Comparison of ENCODE assay signal across 12 cellular contexts in genomic region chr12:2382391-2383155, GRCh38.
DNase-seq lines count a peak whose midpoint lies in the region; ATAC-seq and TF ChIP-seq lines count a peak whose summit lies in the region.
"Had no signal": no experiment of that assay in that cellular context is flagged by ENCODE, and none has a peak within 500 bp of the region (broad histone marks: within the 10 kb centered on the region; RNA-seq: fewer than 3 reads in every experiment).

No MANE protein-coding gene starts in this region.

- H3K4me1 ChIP-seq in BE2C: no peaks in the 10 kb centered on the region
- H3K4me1 ChIP-seq in mucosa of descending colon (ENCODE audit: low read depth): peaks cover 8% of the 10 kb centered on the region

- ATAC-seq in mucosa of descending colon (peak; percentile 22), left lobe of liver (no peak), GM21576 (IDR thresholded peaks at IDR 0.05; ENCODE audit: unreplicated experiment) (no peak)

- H3K27ac ChIP-seq in brain microvascular endothelial cell: no peak overlapping the region

- TF ChIP-seq CTCF in BE2C (IDR thresholded peaks at IDR 0.05; ENCODE audit: low read depth, low read length): peak; percentile 26
- TF ChIP-seq CTCF in brain microvascular endothelial cell (IDR thresholded peaks at IDR 0.05; ENCODE audit: low read depth, low read length, missing control alignments): peak; percentile 15
- TF ChIP-seq CTCF in mucosa of descending colon (IDR thresholded peaks at IDR 0.05): no peak

- intact Hi-C loops in mucosa of descending colon (cut with DNase I, micrococcal nuclease): no loop called here

- H3K4me3 ChIP-seq in BE2C (ENCODE audit: low read depth, low read length): no peak overlapping the region
- no peak overlapping the region for H3K4me3 ChIP-seq in brain microvascular endothelial cell (ENCODE audit: low read depth, low read length)
- H3K4me3 ChIP-seq in mucosa of descending colon: no peak overlapping the region

- in situ Hi-C loops in KBM-7 (cut with MboI; ENCODE audit: low pct_unique_long_range_greater_than_20kb, low sequenced_read_pairs): no loop called here
- in situ Hi-C loops in brain microvascular endothelial cell (cut with HindIII; ENCODE audit: low pct_ligation_motif_present, low sequenced_read_pairs): no loop called here

- DNase-seq in BE2C: no peak
- DNase-seq in KBM-7: peak; percentile 35
- DNase-seq in brain microvascular endothelial cell: peak; percentile 10
- DNase-seq in mucosa of descending colon: no peak
- no peak for DNase-seq in left lobe of liver (ENCODE audit: low spot score)
- no peak for DNase-seq in stimulated activated CD4-positive, alpha-beta T cell treated with anti-CD3 and anti-CD28 coated beads, Interleukin-2, amount 100 ng/mL, for 24 hours
- DNase-seq in retina: no peak
- DNase-seq: activated CD4-positive, alpha-beta T cell treated with anti-CD3 and anti-CD28 coated beads, Interleukin-2, amount 50 U/mL, for 1 hour; NCI-H187; RPMI8226 had no signal

- H3K27me3 ChIP-seq in BE2C (peaks cover 8% of the 10 kb centered on the region), brain microvascular endothelial cell (replicated peaks) (peaks cover 2% of the 10 kb centered on the region)

- H3K9me3 ChIP-seq in BE2C (no peaks in the 10 kb centered on the region), mucosa of descending colon (no peaks in the 10 kb centered on the region)
- H3K9me3 ChIP-seq: Caco-2 had no signal

- no peaks in the 10 kb centered on the region for H3K36me3 ChIP-seq in BE2C
- no peaks in the 10 kb centered on the region for H3K36me3 ChIP-seq in brain microvascular endothelial cell (replicated peaks)
- H3K36me3 ChIP-seq in mucosa of descending colon (ENCODE audit: low read depth): no peaks in the 10 kb centered on the region

Comparison
In these comparisons a context has a peak if more than half of its experiments do, and no peak if none do; other contexts are left out.
1. DNase-seq: peak in KBM-7 (single experiment) and brain microvascular endothelial cell (single experiment); none in BE2C (single experiment), mucosa of descending colon (0 of 3), left lobe of liver (single experiment), stimulated activated CD4-positive, alpha-beta T cell treated with anti-CD3 and anti-CD28 coated beads, Interleukin-2, amount 100 ng/mL, for 24 hours (0 of 2) and retina (single experiment).